In the genomic region with DNA sequence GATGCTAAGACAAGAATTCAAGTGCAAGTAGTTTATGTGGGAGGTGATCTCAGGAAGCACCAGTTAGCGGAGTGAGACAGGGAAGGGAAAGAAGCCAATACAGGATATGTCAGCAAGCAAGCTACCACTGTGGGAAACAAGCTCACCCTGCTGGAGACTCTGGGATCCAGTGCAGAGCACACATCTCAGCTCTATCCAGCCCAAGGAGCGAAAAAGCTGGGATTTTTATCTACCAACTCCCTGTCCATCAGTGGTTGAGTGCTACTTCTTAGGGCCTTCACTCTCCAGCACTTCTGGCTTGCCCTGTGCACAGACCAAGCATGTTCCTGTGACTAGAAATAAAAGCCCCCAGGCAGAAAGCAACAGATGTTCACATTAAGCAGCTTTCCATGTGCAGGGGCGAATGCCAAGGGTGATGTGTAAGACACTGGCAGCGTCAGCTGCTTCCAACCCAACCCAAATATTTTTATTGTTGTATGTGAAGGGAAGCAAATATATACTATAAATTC, we compare ENCODE assay signal across 8 cellular contexts. TPM values are rescaled to one million over a fixed set of nuclear protein-coding genes. Genes with fewer than 3 reads are reported as not detected.
DNase-seq lines count a peak whose midpoint lies in the region; ATAC-seq and TF ChIP-seq lines count a peak whose summit lies in the region.

No MANE protein-coding gene starts in this region.

- TF ChIP-seq POLR2A in NB4 (IDR thresholded peaks at IDR 0.05; ENCODE audit: extremely low read depth, insufficient read length) (no peak), stomach (IDR thresholded peaks at IDR 0.05) (no peak)

- no peak overlapping the region for H3K27ac ChIP-seq in stomach

- H3K36me3 Mint-ChIP-seq in chondrocyte (ENCODE audit: low read depth) = no peaks in the 10 kb centered on the region

- intact Hi-C loops in stomach (cut with DNase I; ENCODE audit: low total_unique reads) = no loop called here

- H3K27me3 Mint-ChIP-seq in chondrocyte (ENCODE audit: low read depth) = peaks cover 5% of the 10 kb centered on the region

- H3K4me3 ChIP-seq in NB4 (ENCODE audit: low read depth, low read length) (no peak overlapping the region), stomach (no peak overlapping the region)

- H3K4me3 Mint-ChIP-seq in chondrocyte (ENCODE audit: unreplicated experiment) = no peak overlapping the region

- DNase-seq in CD1c-positive myeloid dendritic cell (ENCODE audit: extremely low spot score) (peak; percentile 63), NB4 (ENCODE audit: low read depth) (peak; percentile 48), chondrocyte (ENCODE audit: low spot score) (no peak), lung microvascular endothelial cell (ENCODE audit: low read depth in 2 of 2) (peak; percentile 53 to 83), stomach (no peak), GM19240 (ENCODE audit: insufficient read length, low spot score) (no peak)

- ATAC-seq in HG03571 (IDR thresholded peaks at IDR 0.05; ENCODE audit: unreplicated experiment) (no peak), GM21367 (IDR thresholded peaks at IDR 0.05; ENCODE audit: unreplicated experiment) (no peak)

- peak; percentile 26 for TF ChIP-seq CTCF in NB4 (IDR thresholded peaks at IDR 0.05; ENCODE audit: low read depth, low read length)
- TF ChIP-seq CTCF in chondrocyte (IDR thresholded peaks at IDR 0.05) = peak; percentile 68
- peak in 1 of 7 experiments; percentile 9 for TF ChIP-seq CTCF in stomach (IDR thresholded peaks at IDR 0.05)

- H3K4me1 Mint-ChIP-seq in chondrocyte (ENCODE audit: low read depth) = peaks cover 26% of the 10 kb centered on the region

- H3K9me3 Mint-ChIP-seq in chondrocyte (ENCODE audit: low read depth) = peaks cover 7% of the 10 kb centered on the region

- no peak for TF ChIP-seq EP300 in stomach (IDR thresholded peaks at IDR 0.05)

- WGBS in stomach, 5 donors = 62 to 68% (median 64%) methylated on average over 4 of the region's 4 CpGs

- H3K27ac Mint-ChIP-seq in chondrocyte (ENCODE audit: unreplicated experiment) = no peak overlapping the region

- peaks cover 0 to 9% (median 0%) of the 10 kb centered on the region in 4 donors for H3K4me1 ChIP-seq in stomach

- H3K27me3 ChIP-seq in stomach = peaks cover 0 to 8% (median 0%) of the 10 kb centered on the region in 3 donors

- H3K9me3 ChIP-seq in stomach = peaks cover 0 to 5% (median 2%) of the 10 kb centered on the region in 4 donors

- no peaks in the 10 kb centered on the region for H3K36me3 ChIP-seq in stomach

RNA-seq across cellular contexts. Expression of a gene that starts 10.8 kb away (rescaled TPM):
- total RNA-seq in chondrocyte (13.3 to 22.4 TPM (median 18.9 TPM) in 3 replicates), lung microvascular endothelial cell (2.4 and 3.6 TPM in 2 replicates), stomach (10 to 100 TPM in 2 of 5 donors, 1 to 10 TPM in 3; 1.3 to 12.2 (median 7.2) TPM)
- polyA plus RNA-seq in stomach = 1 to 10 TPM; 2.2 to 3.7 (median 2.3) TPM

Comparison
In these comparisons a context has a peak if more than half of its experiments do, and no peak if none do; other contexts are left out.
1. DNase-seq: peak in CD1c-positive myeloid dendritic cell (single experiment), NB4 (single experiment) and lung microvascular endothelial cell (2 of 2); none in chondrocyte (single experiment), stomach (single experiment) and GM19240 (single experiment).